16 cellular contexts compared by ENCODE assay signal in genomic region chr9:137084526-137084925, GRCh38. TPM values are rescaled to one million over a fixed set of nuclear protein-coding genes. Genes with fewer than 3 reads are reported as not detected.
DNase-seq lines count a peak whose midpoint lies in the region; ATAC-seq and TF ChIP-seq lines count a peak whose summit lies in the region.
"Had no signal": no experiment of that assay in that cellular context is flagged by ENCODE, and none has a peak within 500 bp of the region (broad histone marks: within the 10 kb centered on the region; RNA-seq: fewer than 3 reads in every experiment).

No MANE protein-coding gene starts in this region.

- ATAC-seq in GM18498 (IDR thresholded peaks at IDR 0.05; ENCODE audit: unreplicated experiment) = no peak
- no peak for ATAC-seq in GM21619 (IDR thresholded peaks at IDR 0.05; ENCODE audit: unreplicated experiment)
- ATAC-seq: stimulated activated naive CD8-positive, alpha-beta T cell treated with anti-CD3 and anti-CD28 coated beads, Interleukin-15, amount 100 ng/mL, for 72 hours had no signal

- H3K4me3 ChIP-seq in AG04450 (ENCODE audit: low read depth, low read length) = no peak overlapping the region
- H3K4me3 ChIP-seq in HEK293 (ENCODE audit: low read depth, low read length) = no peak overlapping the region
- H3K4me3 ChIP-seq in adrenal gland = no peak overlapping the region
- H3K4me3 ChIP-seq in neuronal stem cell (ENCODE audit: low read length in 2 of 2) = no peak overlapping the region
- H3K4me3 ChIP-seq in endodermal cell (ENCODE audit: low read length) = no peak overlapping the region
- H3K4me3 ChIP-seq: ascending aorta, upper lobe of left lung had no signal

- H2BK5ac ChIP-seq in neuronal stem cell (ENCODE audit: low read length) = no peak overlapping the region

- H3K9me3 ChIP-seq in AG04450 (ENCODE audit: control insufficient read depth, insufficient read depth, low read length) (no peaks in the 10 kb centered on the region), HEK293 (ENCODE audit: control insufficient read depth, insufficient read depth, low read depth, low read length) (no peaks in the 10 kb centered on the region), adrenal gland (replicated peaks in 1 of 3) (no peaks in the 10 kb centered on the region), neuronal stem cell (replicated peaks in 1 of 2; ENCODE audit: control insufficient read depth in 2 of 2, insufficient read depth in 1 of 2, low read depth in 1 of 2, low read length in 2 of 2) (peaks cover 0 to 3% of the 10 kb centered on the region in 2 donors), endodermal cell (ENCODE audit: control insufficient read depth, low read length) (no peaks in the 10 kb centered on the region)
- H3K9me3 ChIP-seq: ascending aorta, upper lobe of left lung had no signal

- H3K18ac ChIP-seq in neuronal stem cell (ENCODE audit: low read length) = no peak overlapping the region

- no peak for TF ChIP-seq CTCF in AG04450 (IDR thresholded peaks at IDR 0.05; ENCODE audit: low read depth, low read length)
- no peak for TF ChIP-seq CTCF in HEK293 (tag by site-specific recombination; IDR thresholded peaks at IDR 0.05)
- TF ChIP-seq CTCF in adrenal gland (IDR thresholded peaks at IDR 0.05) = no peak
- TF ChIP-seq CTCF in endodermal cell (conservative IDR thresholded peaks at IDR 0.05) = no peak

- TF ChIP-seq POLR2A in adrenal gland (IDR thresholded peaks at IDR 0.05) = no peak

- H3K27me3 Mint-ChIP-seq in endodermal cell (ENCODE audit: insufficient read depth) = peaks cover 10% of the 10 kb centered on the region
- H3K27me3 Mint-ChIP-seq: activated CD4-positive, alpha-beta T cell treated with anti-CD3 and anti-CD28 coated beads, Interleukin-2, amount 10 ng/mL, durations not matched to agents 7 days and 5 days; stimulated activated naive CD8-positive, alpha-beta T cell treated with anti-CD3 and anti-CD28 coated beads, Interleukin-15, amount 100 ng/mL, for 72 hours had no signal

- no peak overlapping the region for H3K14ac ChIP-seq in neuronal stem cell (ENCODE audit: low read length)

- H2BK120ac ChIP-seq in neuronal stem cell (ENCODE audit: low read depth, low read length) = no peak overlapping the region

- WGBS in adrenal gland, 4 donors = 67 to 76% (median 75%) methylated on average over 3 to 9 of the region's 9 CpGs
- no CpG with 5 or more reads among the region's 9 CpGs for WGBS in neuronal stem cell (ENCODE audit: extremely low coverage in 2 of 2, insufficient read length in 2 of 2, insufficient replicate concordance in 1 of 2), 2 donors
- 81 to 84% methylated on average over 9 of the region's 9 CpGs for WGBS in endodermal cell (ENCODE audit: insufficient coverage in 1 of 2, insufficient read length in 1 of 2), 2 experiments

- H4K91ac ChIP-seq in neuronal stem cell (ENCODE audit: low read depth, low read length, poor library complexity) = no peak overlapping the region

- no peak overlapping the region for H3K4me2 ChIP-seq in neuronal stem cell (ENCODE audit: insufficient read depth, low read length, poor library complexity, severe bottlenecking)

- H2AK5ac ChIP-seq in neuronal stem cell (ENCODE audit: low read depth, low read length) = no peak overlapping the region

- no peak overlapping the region for H2BK15ac ChIP-seq in neuronal stem cell (ENCODE audit: low read length)

- H3K27ac ChIP-seq in AG04450 (ENCODE audit: low read depth, low read length) = peak overlapping the region; percentile 31
- H3K27ac ChIP-seq in HEK293 (ENCODE audit: extremely low read depth, low read depth, low read length) = no peak overlapping the region
- peak overlapping the region in 3 of 5 donors; percentile 89 to 91 (median 91) for H3K27ac ChIP-seq in adrenal gland
- no peak overlapping the region for H3K27ac ChIP-seq in neuronal stem cell (replicated peaks; ENCODE audit: low read length)
- H3K27ac ChIP-seq in endodermal cell (ENCODE audit: low read depth, low read length) = no peak overlapping the region

- peaks cover 3% of the 10 kb centered on the region for H3K79me1 ChIP-seq in neuronal stem cell (ENCODE audit: low read depth, low read length)

- H3K4me1 Mint-ChIP-seq in endodermal cell = peaks cover 10% of the 10 kb centered on the region

- CTCF ChIA-PET in AG04450 (lab: Charles Lee) = interaction anchor here (1.0 to 1.9 kb wide), 2 partner anchors 17 kb away, joined by 3 to 11 read pairs; no protein-coding TSS in a partner anchor
- CTCF ChIA-PET in HEK293 (lab: Yijun Ruan, JAX) = interaction anchor here (0.8 to 5.9 kb wide), 6 partner anchors 14 to 297 kb away, joined by 3 to 34 read pairs (median 6); no protein-coding TSS in a partner anchor

- POLR2A ChIA-PET in AG04450 (lab: Yijun Ruan, JAX) (interaction anchor here (1.4 kb wide), 1 partner anchor 104 kb away, joined by 3 read pairs; the partner anchor contains the start of gene SSNA1), HEK293 (lab: Yijun Ruan, JAX) (interaction anchor here (0.6 to 7.8 kb wide), 3 partner anchors 15 to 156 kb away, joined by 3 to 137 read pairs (median 3); partner anchors contain the start of genes SAPCD2 and TUBB4B)

- H2AFZ ChIP-seq in neuronal stem cell (ENCODE audit: low read length) = no peak overlapping the region

- H2BK12ac ChIP-seq in neuronal stem cell (ENCODE audit: low read length) = no peak overlapping the region

- H3K9ac ChIP-seq in neuronal stem cell (ENCODE audit: low read depth, low read length, poor library complexity) = peak overlapping the region; percentile 68
- no peak overlapping the region for H3K9ac ChIP-seq in endodermal cell (ENCODE audit: extremely low read depth, low read length, poor library complexity, severe bottlenecking)

- 0 out of 2 replicates have a peak, but pooled peaks cover 3% of the 10 kb centered on the region for H3K4me1 ChIP-seq in HEK293 (ENCODE audit: control insufficient read depth, insufficient read depth, low read length)
- H3K4me1 ChIP-seq in adrenal gland (replicated peaks in 1 of 2) = peaks cover 24 to 36% of the 10 kb centered on the region in 2 donors
- H3K4me1 ChIP-seq in neuronal stem cell (ENCODE audit: control insufficient read depth in 2 of 2, insufficient read depth in 1 of 2, low read depth in 1 of 2, low read length in 2 of 2) = peaks cover 10 to 20% of the 10 kb centered on the region in 2 donors
- H3K4me1 ChIP-seq in endodermal cell (ENCODE audit: control insufficient read depth, insufficient read depth, low read length) = no peaks in the 10 kb centered on the region

- H3K4ac ChIP-seq in neuronal stem cell (ENCODE audit: low read length) = no peak overlapping the region

- intact Hi-C loops in adrenal gland (cut with DNase I) = no loop called here

- H4K8ac ChIP-seq in neuronal stem cell (ENCODE audit: low read depth, low read length) = no peak overlapping the region

- DNase-seq in AG04450 (ENCODE audit: low read depth, low spot score) (no peak), adrenal gland (peak in 2 of 7 donors; percentile 34 to 41), neuronal stem cell (ENCODE audit: low spot score) (no peak), KBM-7 (no peak), endodermal cell (no peak)
- DNase-seq: activated CD4-positive, alpha-beta T cell treated with anti-CD3 and anti-CD28 coated beads, Interleukin-2, amount 10 ng/mL, durations not matched to agents 7 days and 5 days; activated T-cell treated with anti-CD3 and anti-CD28 coated beads for 4 hours; COR-L47; upper lobe of left lung had no signal

- no peak overlapping the region for H3K4me3 Mint-ChIP-seq in endodermal cell

- peak overlapping the region; percentile 40 for H3K23ac ChIP-seq in neuronal stem cell (ENCODE audit: low read depth, low read length, poor library complexity)

- no peaks in the 10 kb centered on the region for H3K9me3 Mint-ChIP-seq in endodermal cell
- H3K9me3 Mint-ChIP-seq: activated CD4-positive, alpha-beta T cell treated with anti-CD3 and anti-CD28 coated beads, Interleukin-2, amount 10 ng/mL, durations not matched to agents 7 days and 5 days; stimulated activated naive CD8-positive, alpha-beta T cell treated with anti-CD3 and anti-CD28 coated beads, Interleukin-15, amount 100 ng/mL, for 72 hours had no signal

- in situ Hi-C loops in KBM-7 (cut with MboI; ENCODE audit: low pct_unique_long_range_greater_than_20kb, low sequenced_read_pairs) = no loop called here

- H3K27me3 ChIP-seq in AG04450 (ENCODE audit: control insufficient read depth, insufficient read depth, low read length) (no peaks in the 10 kb centered on the region), adrenal gland (no peaks in the 10 kb centered on the region), neuronal stem cell (ENCODE audit: control insufficient read depth in 3 of 3, insufficient read depth in 3 of 3, low read depth in 1 of 3, low read length in 3 of 3) (peaks cover 6 to 54% (median 36%) of the 10 kb centered on the region in 3 experiments), endodermal cell (ENCODE audit: control insufficient read depth, insufficient read depth, low read length, poor library complexity, severe bottlenecking) (peaks cover 7% of the 10 kb centered on the region)
- H3K27me3 ChIP-seq: ascending aorta, upper lobe of left lung had no signal

- no peak overlapping the region for H3K27ac Mint-ChIP-seq in endodermal cell

- peaks cover 0 to 50% of the 10 kb centered on the region in 2 experiments; a peak in 1 of 3 replicates for H3K36me3 ChIP-seq in HEK293 (ENCODE audit: control insufficient read depth in 2 of 2, insufficient read depth in 1 of 2, low read length in 2 of 2)
- H3K36me3 ChIP-seq in adrenal gland (replicated peaks in 1 of 2) = peaks cover 0 to 29% of the 10 kb centered on the region in 2 donors
- peaks cover 5 to 11% of the 10 kb centered on the region in 2 donors for H3K36me3 ChIP-seq in neuronal stem cell (replicated peaks in 1 of 2; ENCODE audit: control insufficient read depth in 2 of 2, insufficient read depth in 2 of 2, low read length in 2 of 2)
- peaks cover 11% of the 10 kb centered on the region for H3K36me3 ChIP-seq in endodermal cell (ENCODE audit: control insufficient read depth, insufficient read depth, low read length)

- H3K36me3 Mint-ChIP-seq in endodermal cell (ENCODE audit: low read depth) = peaks cover 11% of the 10 kb centered on the region

RNA-seq across cellular contexts. Expression of gene MAN1B1, which starts 2.3 kb away (rescaled TPM):
- polyA plus RNA-seq in AG04450 (2011; rRNA removed) (40.8 and 50.2 TPM in 2 replicates), adrenal gland (100 to 1,000 TPM in 1 of 3 donors, 10 to 100 TPM in 2; 44.4 to 138 (median 87.6) TPM)
- polyA minus RNA-seq in AG04450 (2011; rRNA and poly(A)+ RNA removed) = 34.0 and 46.6 TPM in 2 replicates
- total RNA-seq in adrenal gland (100 to 1,000 TPM in 1 of 8 donors, 10 to 100 TPM in 7; 44.5 to 102 (median 67.9) TPM), endodermal cell (10 to 100 TPM; 62.1 to 63.5 TPM)
- 23.6 TPM for polyA plus RNA-seq in neuronal stem cell (2013, experiment 1 of 2)
- 22.2 TPM for polyA plus RNA-seq in neuronal stem cell (2013, experiment 2 of 2)
- polyA plus RNA-seq in endodermal cell (2013, experiment 1 of 2) = 44.7 TPM
- 43.9 TPM for polyA plus RNA-seq in endodermal cell (2013, experiment 2 of 2)

RNA-seq across cellular contexts. Expression of gene UAP1L1, which starts 7.2 kb away (rescaled TPM):
- polyA plus RNA-seq in AG04450 (2011; rRNA removed) (5.1 and 6.3 TPM in 2 replicates), adrenal gland (10 to 100 TPM in 2 of 3 donors, 1 to 10 TPM in 1; 3.6 to 61.1 (median 15.9) TPM)
- 4.1 and 4.2 TPM in 2 replicates for polyA minus RNA-seq in AG04450 (2011; rRNA and poly(A)+ RNA removed)
- total RNA-seq in adrenal gland (10 to 100 TPM; 11.8 to 68.7 (median 15.1) TPM), endodermal cell (1 to 10 TPM; 2.6 to 4.5 TPM)
- polyA plus RNA-seq in neuronal stem cell (2013, experiment 1 of 2) = 0.17 TPM
- 0.19 TPM for polyA plus RNA-seq in neuronal stem cell (2013, experiment 2 of 2)
- 3.2 TPM for polyA plus RNA-seq in endodermal cell (2013, experiment 1 of 2)
- 2.1 TPM for polyA plus RNA-seq in endodermal cell (2013, experiment 2 of 2)

RNA-seq across cellular contexts. Expression of gene SAPCD2, which starts 14.2 kb away (rescaled TPM):
- polyA plus RNA-seq in AG04450 (2011; rRNA removed) (1.5 and 1.8 TPM in 2 replicates), adrenal gland (under 1 TPM; 0.07 to 0.56 (median 0.17) TPM)
- polyA minus RNA-seq in AG04450 (2011; rRNA and poly(A)+ RNA removed) = 0.91 and 1.1 TPM in 2 replicates
- total RNA-seq in adrenal gland (1 to 10 TPM in 1 of 8 donors, under 1 TPM in 7; 0.24 to 1.5 (median 0.69) TPM), endodermal cell (10 to 100 TPM; 20.8 to 24.9 TPM)
- polyA plus RNA-seq in neuronal stem cell (2013, experiment 1 of 2) = 15.6 TPM
- 16.0 TPM for polyA plus RNA-seq in neuronal stem cell (2013, experiment 2 of 2)
- 26.0 TPM for polyA plus RNA-seq in endodermal cell (2013, experiment 1 of 2)
- 24.1 TPM for polyA plus RNA-seq in endodermal cell (2013, experiment 2 of 2)

RNA-seq across cellular contexts. Expression of gene DPP7, which starts 30.0 kb away (rescaled TPM):
- polyA plus RNA-seq in AG04450 (2011; rRNA removed) = 30.6 and 52.6 TPM in 2 replicates
- 19.2 and 32.2 TPM in 2 replicates for polyA minus RNA-seq in AG04450 (2011; rRNA and poly(A)+ RNA removed)
- total RNA-seq in adrenal gland = 100 to 1,000 TPM; 206 to 387 (median 237) TPM
- polyA plus RNA-seq in adrenal gland = 1,000 to 10,000 TPM in 2 of 3 donors, 10 to 100 TPM in 1; 52.6 to 1,938 (median 1,109) TPM
- polyA plus RNA-seq in neuronal stem cell (2013, experiment 1 of 2) = 34.8 TPM
- polyA plus RNA-seq in neuronal stem cell (2013, experiment 2 of 2) = 32.9 TPM
- 10 to 100 TPM; 20.1 to 30.6 TPM for total RNA-seq in endodermal cell
- polyA plus RNA-seq in endodermal cell (2013, experiment 1 of 2) = 28.4 TPM
- 21.6 TPM for polyA plus RNA-seq in endodermal cell (2013, experiment 2 of 2)

RNA-seq across cellular contexts. Expression of gene ENTPD2, which starts 30.7 kb away (rescaled TPM):
- polyA plus RNA-seq in AG04450 (2011; rRNA removed) (not detected in 2 replicates), adrenal gland (1 to 10 TPM in 2 of 3 donors, not detected in 1; 1.6 to 1.7 TPM)
- not detected in 2 replicates for polyA minus RNA-seq in AG04450 (2011; rRNA and poly(A)+ RNA removed)
- total RNA-seq in adrenal gland (under 1 TPM in 3 of 8 donors, not detected in 5; 0.28 to 0.53 (median 0.28) TPM), endodermal cell (1 to 10 TPM; 1.2 to 2.4 TPM)
- 0.01 TPM for polyA plus RNA-seq in neuronal stem cell (2013, experiment 1 of 2)
- polyA plus RNA-seq in neuronal stem cell (2013, experiment 2 of 2) = not detected
- 0.32 TPM for polyA plus RNA-seq in endodermal cell (2013, experiment 1 of 2)
- polyA plus RNA-seq in endodermal cell (2013, experiment 2 of 2) = 0.41 TPM
- total RNA-seq: activated CD4-positive, alpha-beta T cell treated with anti-CD3 and anti-CD28 coated beads, Interleukin-2, amount 10 ng/mL, durations not matched to agents 7 days and 5 days; ascending aorta; mononuclear cell; RPMI7951 had no signal

Comparison
In these comparisons a context has a peak if more than half of its experiments do, and no peak if none do; other contexts are left out.
1. H3K27ac ChIP-seq: peak in AG04450 (single experiment) and adrenal gland (3 of 5); none in HEK293 (single experiment), neuronal stem cell (single experiment) and endodermal cell (single experiment).
2. RNA of gene SAPCD2, which starts 14.2 kb away (total RNA-seq): 20.8 to 24.9 TPM in endodermal cell; 0.24 to 1.5 TPM in adrenal gland; every median in the first group is over 4 times any median in the second.